8 cellular contexts compared by ENCODE assay signal in genomic region chr1:155970531-155971167, GRCh38. TPM values are rescaled to one million over a fixed set of nuclear protein-coding genes. Genes with fewer than 3 reads are reported as not detected.
DNase-seq lines count a peak whose midpoint lies in the region; ATAC-seq, FAIRE-seq and TF ChIP-seq lines count a peak whose summit lies in the region.

No MANE protein-coding gene starts in this region.

- H3K4me3 ChIP-seq in tibial artery: peak overlapping the region in 1 of 2 donors; percentile 17

- POLR2A ChIA-PET in T-cell (lab: Charles Lee): interaction anchor here in 1 of 2 donors (0.6 kb wide), 1 partner anchor 711 kb away, joined by 5 read pairs; no protein-coding TSS in a partner anchor

- H3K27ac ChIP-seq in tibial artery: peak overlapping the region; percentile 76 to 99

- 0 out of 2 replicates have a peak, but pooled peaks have one; percentile 29 for TF ChIP-seq POLR2A in GM12891 (IDR thresholded peaks at IDR 0.05; ENCODE audit: low read depth, low read length)

- H3K27ac Mint-ChIP-seq in T-cell: peak overlapping the region; percentile 95
- H3K27ac Mint-ChIP-seq in effector memory CD8-positive, alpha-beta T cell: peak overlapping the region; percentile 85 to 87

- H3K4me1 ChIP-seq in tibial artery: peaks cover 5 to 95% (median 86%) of the 10 kb centered on the region in 4 donors

- intact Hi-C loops in tibial artery (cut with DNase I; ENCODE audit: low total_unique reads): no loop called here

- H3K36me3 ChIP-seq in tibial artery: peaks cover 27 to 42% (median 35%) of the 10 kb centered on the region in 3 donors

- H3K27me3 Mint-ChIP-seq in T-cell: no peaks in the 10 kb centered on the region
- H3K27me3 Mint-ChIP-seq in effector memory CD8-positive, alpha-beta T cell: no peaks in the 10 kb centered on the region

- FAIRE-seq in GM12891 (lab: Jason Lieb, UNC): peak; percentile 66

- CTCF ChIA-PET in T-cell (lab: Charles Lee): interaction anchor here in 1 of 2 donors (1.1 kb wide), 1 partner anchor 8 kb away, joined by 7 read pairs; the partner anchor contains the start of gene ARHGEF2

- DNase-seq in GM12891 (ENCODE audit: insufficient read length, low spot score) (peak; percentile 76), T-cell (peak in 2 of 34 experiments; percentile 25 to 53), midbrain (lab: John Stamatoyannopoulos, UW) (peak; percentile 80), tibial artery (peak; percentile 89 to 91), D341Med (ENCODE audit: low spot score) (no peak), NCI-H1092 treated with DMSO at 0.1 percent for 48 hours (lab: John Stamatoyannopoulos, UW) (no peak)
- DNase-seq in effector memory CD8-positive, alpha-beta T cell: no peak

- no peak for TF ChIP-seq CTCF in tibial artery (IDR thresholded peaks at IDR 0.05)

- H3K4me3 Mint-ChIP-seq in T-cell: peak overlapping the region; percentile 29 to 85 (median 34)
- peak overlapping the region; percentile 69 to 97 for H3K4me3 Mint-ChIP-seq in effector memory CD8-positive, alpha-beta T cell

- H3K9me3 Mint-ChIP-seq in T-cell: no peaks in the 10 kb centered on the region
- no peaks in the 10 kb centered on the region for H3K9me3 Mint-ChIP-seq in effector memory CD8-positive, alpha-beta T cell

- ATAC-seq in HG03159 (IDR thresholded peaks at IDR 0.05; ENCODE audit: unreplicated experiment) (peak; percentile 80), T-cell (replicated peaks in 1 of 4) (peak in 3 of 4 experiments; percentile 31 to 40 (median 31))
- peak; percentile 55 for ATAC-seq in effector memory CD8-positive, alpha-beta T cell (replicated peaks)

- H3K9me3 ChIP-seq in tibial artery: no peaks in the 10 kb centered on the region

- peaks cover 36% of the 10 kb centered on the region for H3K36me3 Mint-ChIP-seq in T-cell
- peaks cover 56% of the 10 kb centered on the region for H3K36me3 Mint-ChIP-seq in effector memory CD8-positive, alpha-beta T cell (ENCODE audit: insufficient read depth)

- H3K27me3 ChIP-seq in tibial artery: no peaks in the 10 kb centered on the region

- H3K4me1 Mint-ChIP-seq in T-cell: peaks cover 96 to 98% (median 96%) of the 10 kb centered on the region in 3 donors
- H3K4me1 Mint-ChIP-seq in effector memory CD8-positive, alpha-beta T cell (ENCODE audit: low read depth in 2 of 2): peaks cover 89 to 92% of the 10 kb centered on the region in 2 donors

TF ChIP-seq in GM12891, 5 proteins besides CTCF, POLR2A, EP300 and RAD21:
- TF ChIP-seq POU2F2 (IDR thresholded peaks at IDR 0.05; ENCODE audit: low read depth, low read length): no peak
- TF ChIP-seq TAF1 (IDR thresholded peaks at IDR 0.05; ENCODE audit: low read depth, low read length): no peak
- peak; percentile 39; the same call in 1 of the 2 replicates for TF ChIP-seq POLR2AphosphoS5 (IDR thresholded peaks at IDR 0.05; ENCODE audit: low read depth, low read length)
- TF ChIP-seq SPI1 (IDR thresholded peaks at IDR 0.05; ENCODE audit: low read depth, low read length): peak; percentile 98
TF ChIP-seq in GM12891: peak in this region for 2.

RNA-seq across cellular contexts. Expression of gene ARHGEF2, which starts 7.7 kb away (rescaled TPM):
- polyA plus RNA-seq in GM12891 (2012; ENCODE audit: low read depth, missing spikeins): 45.2 TPM
- total RNA-seq in T-cell: 100 to 1,000 TPM; 110 to 174 (median 167) TPM

RNA-seq across cellular contexts. Expression of gene RXFP4, which starts 29.2 kb away (rescaled TPM):
- polyA plus RNA-seq in GM12891 (2012; ENCODE audit: low read depth, missing spikeins): not detected
- not detected for total RNA-seq in T-cell

RNA-seq across cellular contexts. Expression of gene KHDC4, which starts 36.4 kb away (rescaled TPM):
- 27.8 TPM for polyA plus RNA-seq in GM12891 (2012; ENCODE audit: low read depth, missing spikeins)
- 100 to 1,000 TPM in 1 of 5 donors, 10 to 100 TPM in 4; 44.5 to 102 (median 85.6) TPM for total RNA-seq in T-cell

RNA-seq across cellular contexts. Expression of gene SSR2, which starts 50.1 kb away (rescaled TPM):
- polyA plus RNA-seq in GM12891 (2012; ENCODE audit: low read depth, missing spikeins): 186 TPM
- total RNA-seq in T-cell: 100 to 1,000 TPM; 230 to 238 (median 232) TPM

RNA-seq across cellular contexts. Expression of gene RIT1, which starts 59.5 kb away (rescaled TPM):
- polyA plus RNA-seq in GM12891 (2012; ENCODE audit: low read depth, missing spikeins): 19.1 TPM
- 10 to 100 TPM; 35.3 to 56.4 (median 39.2) TPM for total RNA-seq in T-cell

Comparison
In these comparisons a context has a peak if more than half of its experiments do, and no peak if none do; other contexts are left out.
1. DNase-seq: peak in GM12891 (single experiment), midbrain (single experiment) and tibial artery (2 of 2); none in effector memory CD8-positive, alpha-beta T cell (0 of 3), D341Med (single experiment) and NCI-H1092 treated with DMSO at 0.1 percent for 48 hours (single experiment).
2. Peak in every context shown above with its lines, with median percentiles within 50 percentile points of each other: ATAC-seq.